14 cellular contexts compared by ENCODE assay signal in the genomic region with DNA sequence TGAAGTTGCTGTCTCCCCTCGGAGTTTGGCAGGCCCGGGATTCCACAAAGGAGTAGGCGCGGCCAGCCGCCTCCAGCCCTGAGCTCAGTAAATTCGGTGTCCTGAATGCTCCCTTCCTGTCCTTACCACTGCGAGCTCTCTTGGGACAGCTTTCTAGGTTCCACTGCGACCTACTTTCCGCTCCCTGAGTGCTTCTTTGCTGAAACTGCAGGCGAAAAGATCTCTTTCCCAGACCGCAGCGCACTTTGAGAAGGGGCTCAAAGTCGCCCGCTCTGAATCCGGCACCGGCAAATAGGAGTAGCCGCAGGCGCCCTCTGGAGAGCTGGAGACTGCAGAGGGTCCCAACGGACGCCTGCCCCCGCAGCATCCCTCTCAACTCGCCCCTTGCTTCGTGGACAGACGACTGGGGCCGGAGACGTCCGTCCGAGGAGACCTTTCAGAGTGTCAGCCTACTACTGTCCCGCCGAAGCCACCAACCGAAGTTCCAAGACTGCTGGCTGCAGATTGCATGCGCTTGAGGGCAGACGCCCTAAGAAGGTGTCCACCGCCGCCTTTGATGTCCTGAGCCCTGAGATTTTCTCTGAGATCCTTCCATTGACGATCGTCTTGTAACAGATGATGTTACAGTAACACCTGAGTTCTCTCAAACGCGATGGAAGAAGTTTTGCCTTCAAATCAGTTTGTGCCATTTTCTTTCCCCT.
DNase-seq lines count a peak whose midpoint lies in the region; ATAC-seq, FAIRE-seq and TF ChIP-seq lines count a peak whose summit lies in the region.
"Had no signal": no experiment of that assay in that cellular context is flagged by ENCODE, and none has a peak within 500 bp of the region (broad histone marks: within the 10 kb centered on the region; RNA-seq: fewer than 3 reads in every experiment).

No MANE protein-coding gene starts in this region.

- CTCF ChIA-PET in K562 (lab: Yijun Ruan, JAX; ENCODE audit: low intra/inter-chr PET ratio), result no interaction called here

- no peak for TF ChIP-seq EP300 in K562 (IDR thresholded peaks at IDR 0.05; ENCODE audit: low read length)

- H3K27me3 ChIP-seq in K562 (ENCODE audit: control insufficient read depth in 2 of 2, insufficient read depth in 2 of 2, low read length in 2 of 2), result no peaks in the 10 kb centered on the region
- peaks cover 18% of the 10 kb centered on the region for H3K27me3 ChIP-seq in iPS-15b (ENCODE audit: control insufficient read depth, insufficient read depth, low read length)

- H3K4me3 ChIP-seq in K562, result no peak overlapping the region
- H3K4me3 ChIP-seq in iPS-15b (ENCODE audit: low read depth, low read length), result peak overlapping the region; percentile 31
- peak overlapping the region; percentile 40 for H3K4me3 ChIP-seq in retinal pigment epithelial cell (ENCODE audit: low read length)

- DNase-seq in GM03348 (ENCODE audit: low spot score), result peak; percentile 23
- no peak for DNase-seq in K562 (ENCODE audit: extremely low read depth in 1 of 4, low spot score in 3 of 4)
- no peak for DNase-seq in retinal pigment epithelial cell (ENCODE audit: low read depth)
- DNase-seq in HuH-7.5 (ENCODE audit: low spot score), result no peak
- no peak for DNase-seq in NCI-H2081 treated with DMSO at 0.1 percent for 48 hours (lab: John Stamatoyannopoulos, UW)
- DNase-seq: activated B cell treated with CpG ODN at 0.5 μM for 24 hours; Caco-2; NCI-H446; SHP77; stimulated activated CD4-positive, alpha-beta T cell treated with anti-CD3 and anti-CD28 coated beads, Interleukin-4, amount 100 ng/mL, for 24 hours had no signal

- H2AFZ ChIP-seq in K562 (ENCODE audit: low read depth, low read length), result no peak overlapping the region

- H3K36me3 ChIP-seq in K562 (ENCODE audit: control insufficient read depth, insufficient read depth, low read length) (no peaks in the 10 kb centered on the region), iPS-15b (ENCODE audit: control insufficient read depth, insufficient read depth, low read length) (no peaks in the 10 kb centered on the region)

- H3K4me2 ChIP-seq in K562 (ENCODE audit: insufficient read depth, low read length), result no peak overlapping the region

- no peaks in the 10 kb centered on the region for H3K9me3 ChIP-seq in K562 (replicated peaks; ENCODE audit: control insufficient read depth, insufficient read depth, low read depth, low read length)
- H3K9me3 ChIP-seq in iPS-15b (ENCODE audit: control insufficient read depth, insufficient read depth, low read length), result no peaks in the 10 kb centered on the region
- H3K9me3 ChIP-seq: Caco-2 had no signal

- TF ChIP-seq CTCF in K562 (IDR thresholded peaks at IDR 0.05 in 2 of 3, conservative IDR thresholded peaks at IDR 0.05 in 1 of 3; ENCODE audit: insufficient read depth in 2 of 3, low read depth in 1 of 3, low read length in 3 of 3), result no peak
- no peak for TF ChIP-seq CTCF in retinal pigment epithelial cell (conservative IDR thresholded peaks at IDR 0.05; ENCODE audit: low read depth, low read length)

- peak; percentile 37 for ATAC-seq in K562
- no peak for ATAC-seq in GM19452 (IDR thresholded peaks at IDR 0.05; ENCODE audit: unreplicated experiment)
- no peak for ATAC-seq in GM18505 (IDR thresholded peaks at IDR 0.05; ENCODE audit: unreplicated experiment)

- no peaks in the 10 kb centered on the region for H3K9me1 ChIP-seq in K562 (ENCODE audit: control insufficient read depth, insufficient read depth, low read length)

- intact Hi-C loops in K562 (cut with micrococcal nuclease), result no loop called here

- TF ChIP-seq POLR2A in K562 (conservative IDR thresholded peaks at IDR 0.05) (no peak), GM18505 (IDR thresholded peaks at IDR 0.05; ENCODE audit: borderline replicate concordance, extremely low read depth, insufficient read depth, insufficient read length) (no peak)

- in situ Hi-C loops in K562 (cut with MboI), result no loop called here

- H4K20me1 ChIP-seq in K562 (replicated peaks; ENCODE audit: control insufficient read depth, insufficient read depth, low read length), result no peaks in the 10 kb centered on the region

- H3K27ac ChIP-seq in K562 (ENCODE audit: extremely low read depth, low read depth, low read length), result no peak overlapping the region

- no peaks in the 10 kb centered on the region for H3K4me1 ChIP-seq in K562 (replicated peaks in 1 of 2; ENCODE audit: control insufficient read depth in 2 of 2, insufficient read depth in 2 of 2, low read length in 2 of 2)
- H3K4me1 ChIP-seq in iPS-15b (ENCODE audit: control insufficient read depth, insufficient read depth, low read length), result no peaks in the 10 kb centered on the region

- no peak for TF ChIP-seq RAD21 in K562 (CRISPR knock-in tag; conservative IDR thresholded peaks at IDR 0.05 in 1 of 2, IDR thresholded peaks at IDR 0.05 in 1 of 2)

- WGBS in K562 (ENCODE audit: insufficient coverage, low coverage, missing lambda C conversion rate), result 56% methylated on average over 39 of the region's 39 CpGs

- H3K9ac ChIP-seq in K562 (ENCODE audit: insufficient read depth in 1 of 2, low read depth in 2 of 2, low read length in 2 of 2) (no peak overlapping the region), iPS-15b (ENCODE audit: low read depth, low read length) (no peak overlapping the region)

- POLR2A ChIA-PET in K562 (lab: Yijun Ruan, JAX), result no interaction called here

- FAIRE-seq in K562 (lab: Jason Lieb, UNC), result peak; percentile 23
- FAIRE-seq: colon had no signal

- H3K79me2 ChIP-seq in K562 (ENCODE audit: control insufficient read depth, insufficient read depth, low read length), result no peaks in the 10 kb centered on the region

- BruUV-seq in K562 (replicated peaks; lab: Mats Ljungman, UMichigan), result no TSS peak

TF ChIP-seq in K562, 482 proteins besides CTCF, POLR2A, EP300 and RAD21 (continues in another document):
- no peak for TF ChIP-seq TEAD1 (CRISPR knock-in tag; IDR thresholded peaks at IDR 0.05)
- no peak for TF ChIP-seq ELF2 (CRISPR knock-in tag; IDR thresholded peaks at IDR 0.05)
- TF ChIP-seq ZNF263 (CRISPR knock-in tag; IDR thresholded peaks at IDR 0.05; ENCODE audit: borderline replicate concordance), result no peak
- TF ChIP-seq ZC3H11A (IDR thresholded peaks at IDR 0.05; ENCODE audit: low read depth, low read length), result no peak
- TF ChIP-seq, protein P1, sequence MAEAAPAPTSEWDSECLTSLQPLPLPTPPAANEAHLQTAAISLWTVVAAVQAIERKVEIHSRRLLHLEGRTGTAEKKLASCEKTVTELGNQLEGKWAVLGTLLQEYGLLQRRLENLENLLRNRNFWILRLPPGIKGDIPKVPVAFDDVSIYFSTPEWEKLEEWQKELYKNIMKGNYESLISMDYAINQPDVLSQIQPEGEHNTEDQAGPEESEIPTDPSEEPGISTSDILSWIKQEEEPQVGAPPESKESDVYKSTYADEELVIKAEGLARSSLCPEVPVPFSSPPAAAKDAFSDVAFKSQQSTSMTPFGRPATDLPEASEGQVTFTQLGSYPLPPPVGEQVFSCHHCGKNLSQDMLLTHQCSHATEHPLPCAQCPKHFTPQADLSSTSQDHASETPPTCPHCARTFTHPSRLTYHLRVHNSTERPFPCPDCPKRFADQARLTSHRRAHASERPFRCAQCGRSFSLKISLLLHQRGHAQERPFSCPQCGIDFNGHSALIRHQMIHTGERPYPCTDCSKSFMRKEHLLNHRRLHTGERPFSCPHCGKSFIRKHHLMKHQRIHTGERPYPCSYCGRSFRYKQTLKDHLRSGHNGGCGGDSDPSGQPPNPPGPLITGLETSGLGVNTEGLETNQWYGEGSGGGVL (CRISPR knock-in tag; IDR thresholded peaks at IDR 0.05), result no peak
- no peak for TF ChIP-seq ZNF445 (CRISPR knock-in tag; IDR thresholded peaks at IDR 0.05; ENCODE audit: low read depth)
- no peak for TF ChIP-seq PPARD (CRISPR knock-in tag; IDR thresholded peaks at IDR 0.05)
- TF ChIP-seq MIER1 (IDR thresholded peaks at IDR 0.05; ENCODE audit: low read depth), result no peak
- TF ChIP-seq, protein P2, sequence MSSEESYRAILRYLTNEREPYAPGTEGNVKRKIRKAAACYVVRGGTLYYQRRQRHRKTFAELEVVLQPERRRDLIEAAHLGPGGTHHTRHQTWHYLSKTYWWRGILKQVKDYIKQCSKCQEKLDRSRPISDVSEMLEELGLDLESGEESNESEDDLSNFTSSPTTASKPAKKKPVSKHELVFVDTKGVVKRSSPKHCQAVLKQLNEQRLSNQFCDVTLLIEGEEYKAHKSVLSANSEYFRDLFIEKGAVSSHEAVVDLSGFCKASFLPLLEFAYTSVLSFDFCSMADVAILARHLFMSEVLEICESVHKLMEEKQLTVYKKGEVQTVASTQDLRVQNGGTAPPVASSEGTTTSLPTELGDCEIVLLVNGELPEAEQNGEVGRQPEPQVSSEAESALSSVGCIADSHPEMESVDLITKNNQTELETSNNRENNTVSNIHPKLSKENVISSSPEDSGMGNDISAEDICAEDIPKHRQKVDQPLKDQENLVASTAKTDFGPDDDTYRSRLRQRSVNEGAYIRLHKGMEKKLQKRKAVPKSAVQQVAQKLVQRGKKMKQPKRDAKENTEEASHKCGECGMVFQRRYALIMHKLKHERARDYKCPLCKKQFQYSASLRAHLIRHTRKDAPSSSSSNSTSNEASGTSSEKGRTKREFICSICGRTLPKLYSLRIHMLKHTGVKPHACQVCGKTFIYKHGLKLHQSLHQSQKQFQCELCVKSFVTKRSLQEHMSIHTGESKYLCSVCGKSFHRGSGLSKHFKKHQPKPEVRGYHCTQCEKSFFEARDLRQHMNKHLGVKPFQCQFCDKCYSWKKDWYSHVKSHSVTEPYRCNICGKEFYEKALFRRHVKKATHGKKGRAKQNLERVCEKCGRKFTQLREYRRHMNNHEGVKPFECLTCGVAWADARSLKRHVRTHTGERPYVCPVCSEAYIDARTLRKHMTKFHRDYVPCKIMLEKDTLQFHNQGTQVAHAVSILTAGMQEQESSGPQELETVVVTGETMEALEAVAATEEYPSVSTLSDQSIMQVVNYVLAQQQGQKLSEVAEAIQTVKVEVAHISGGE (CRISPR knock-in tag; IDR thresholded peaks at IDR 0.05), result no peak
- TF ChIP-seq JUND (IDR thresholded peaks at IDR 0.05; ENCODE audit: borderline replicate concordance, low read depth, low read length), result no peak
- no peak for TF ChIP-seq JUND (tag; IDR thresholded peaks at IDR 0.05; ENCODE audit: borderline replicate concordance, low read depth, low read length)
- TF ChIP-seq HDAC1 (IDR thresholded peaks at IDR 0.05), result no peak
- no peak for TF ChIP-seq TBP (optimal IDR thresholded peaks at IDR 0.05; ENCODE audit: low read depth, low read length)
- TF ChIP-seq BCOR (IDR thresholded peaks at IDR 0.05), result no peak
